In genomic region chr5:76960004-76960625, GRCh38 we compare ENCODE assay signal across 9 cellular contexts. TPM values are rescaled to one million over a fixed set of nuclear protein-coding genes. Genes with fewer than 3 reads are reported as not detected.
A peak's percentile ranks its signal among the peaks of the same experiment; 100 is the strongest.
DNase-seq lines count a peak whose midpoint lies in the region; ATAC-seq lines count a peak whose summit lies in the region.
"Had no signal": no experiment of that assay in that cellular context is flagged by ENCODE, and none has a peak within 500 bp of the region (broad histone marks: within the 10 kb centered on the region; RNA-seq: fewer than 3 reads in every experiment).

No MANE protein-coding gene starts in this region.

- ATAC-seq in GM18868 (IDR thresholded peaks at IDR 0.05; ENCODE audit: unreplicated experiment) (peak; percentile 77), HG02610 (IDR thresholded peaks at IDR 0.05; ENCODE audit: unreplicated experiment) (peak; percentile 56), GM18861 (IDR thresholded peaks at IDR 0.05; ENCODE audit: unreplicated experiment) (no peak)

- DNase-seq in RPMI7951 (ENCODE audit: low read depth) (peak; percentile 85), kidney glomerular epithelial cell (lab: John Stamatoyannopoulos, UW) (peak; percentile 37), ureter (ENCODE audit: low spot score) (no peak), ecto neural progenitor cell (ENCODE audit: low spot score) (no peak), NCI-H748 (lab: John Stamatoyannopoulos, UW; ENCODE audit: unreplicated experiment) (no peak)
- DNase-seq: NCI-H524 treated with DMSO at 0.1 percent for 48 hours had no signal

RNA-seq across cellular contexts. Expression of gene CRHBP, which starts 7.3 kb away (rescaled TPM):
- total RNA-seq in RPMI7951 (2014; rRNA removed; shearing (Covaris generic)): 0.29 and 0.60 TPM in 2 replicates
- total RNA-seq in ureter: 2.0 TPM

Comparison
In these comparisons a context has a peak if more than half of its experiments do, and no peak if none do; other contexts are left out.
1. DNase-seq: peak in RPMI7951 (single experiment) and kidney glomerular epithelial cell (single experiment); none in ureter (single experiment), ecto neural progenitor cell (single experiment) and NCI-H748 (single experiment).